In genomic region chr10:57706576-57707299, GRCh38 we compare ENCODE assay signal across 14 cellular contexts.
DNase-seq lines count a peak whose midpoint lies in the region; ATAC-seq and TF ChIP-seq lines count a peak whose summit lies in the region.
"Had no signal": no experiment of that assay in that cellular context is flagged by ENCODE, and none has a peak within 500 bp of the region (broad histone marks: within the 10 kb centered on the region; RNA-seq: fewer than 3 reads in every experiment).

No MANE protein-coding gene starts in this region.

- CTCF ChIA-PET in WTC11 (lab: Charles Lee) = no interaction called here

- no peak overlapping the region for H3K4me2 ChIP-seq in H9 (ENCODE audit: insufficient read depth, insufficient read length, low read length)

- H3K4me3 Mint-ChIP-seq in H9 (no peak overlapping the region), WTC11 (no peak overlapping the region)
- H3K4me3 Mint-ChIP-seq: CD4-positive, alpha-beta T cell had no signal

- no CpG with 5 or more reads among the region's 5 CpGs for WGBS in H9 (ENCODE audit: extremely low coverage, insufficient read length, low lambda C conversion rate)

- H3K9me3 Mint-ChIP-seq in H9 (peaks cover 0 to under 1% of the 10 kb centered on the region in 2 experiments; a peak in 1 of 5 replicates), WTC11 (no peaks in the 10 kb centered on the region)
- H3K9me3 Mint-ChIP-seq: CD4-positive, alpha-beta T cell had no signal

- no peaks in the 10 kb centered on the region for H3K27me3 Mint-ChIP-seq in H9 (ENCODE audit: low read depth)
- no peaks in the 10 kb centered on the region for H3K27me3 Mint-ChIP-seq in WTC11 (ENCODE audit: low read depth)
- H3K27me3 Mint-ChIP-seq: CD4-positive, alpha-beta T cell had no signal

- no peak overlapping the region for H4K8ac ChIP-seq in H9 (replicated peaks; ENCODE audit: insufficient read length, low read depth, low read length)

- TF ChIP-seq POLR2A in Peyer's patch (IDR thresholded peaks at IDR 0.05) = no peak

- no peak overlapping the region for H4K5ac ChIP-seq in H9 (ENCODE audit: insufficient read length, low read depth, low read length)

- H3K27ac ChIP-seq in H9 (ENCODE audit: insufficient read length, low read depth, low read length) (no peak overlapping the region), Peyer's patch (no peak overlapping the region)
- H3K27ac ChIP-seq: C4-2B had no signal

- H3K9me3 ChIP-seq in H9 (ENCODE audit: control insufficient read depth, low read depth, low read length) (no peaks in the 10 kb centered on the region), Peyer's patch (no peaks in the 10 kb centered on the region)

- H2BK20ac ChIP-seq in H9 (ENCODE audit: low read depth, low read length, poor library complexity, severe bottlenecking) = no peak overlapping the region

- no peaks in the 10 kb centered on the region for H3K36me3 ChIP-seq in Peyer's patch

- no peaks in the 10 kb centered on the region for H3K27me3 ChIP-seq in H9 (ENCODE audit: insufficient read depth, low read length)
- H3K27me3 ChIP-seq in Peyer's patch = no peaks in the 10 kb centered on the region

- no peak overlapping the region for H3T11ph ChIP-seq in H9 (ENCODE audit: low read length)

- H2AFZ ChIP-seq in H9 (ENCODE audit: low read length) = no peak overlapping the region

- no peak overlapping the region for H2BK15ac ChIP-seq in H9 (ENCODE audit: low read depth, low read length)

- DNase-seq in H9 (no peak), WTC11 (ENCODE audit: low spot score) (no peak), iPS-NIHi7 (ENCODE audit: extremely low spot score) (peak; percentile 7), omental fat pad (ENCODE audit: low spot score) (no peak), Peyer's patch (no peak)
- DNase-seq: AML-193; CD4-positive, alpha-beta T cell; DMS79 treated with DMSO at 0.1 percent for 48 hours; GOT3; HCEC 1CT; Kasumi-1; KG1 had no signal

- no peak overlapping the region for H2BK5ac ChIP-seq in H9 (ENCODE audit: insufficient read length, low read length)

- H3K4me1 Mint-ChIP-seq in H9 = peaks cover 23 to 26% of the 10 kb centered on the region in 2 experiments
- H3K4me1 Mint-ChIP-seq in WTC11 = peaks cover 26% of the 10 kb centered on the region

- no peaks in the 10 kb centered on the region for H3K79me1 ChIP-seq in H9 (ENCODE audit: insufficient read depth, low read depth, low read length, poor library complexity, severe bottlenecking)

- ATAC-seq in WTC11 (peak; percentile 95), GM21786 (IDR thresholded peaks at IDR 0.05; ENCODE audit: unreplicated experiment) (no peak), omental fat pad (ENCODE audit: low FRiP score) (no peak)

- POLR2A ChIA-PET in WTC11 (lab: Charles Lee) = no interaction called here

- no peaks in the 10 kb centered on the region for H3K79me2 ChIP-seq in H9 (ENCODE audit: insufficient read depth, low read length)

- H4K91ac ChIP-seq in H9 (ENCODE audit: insufficient read length, low read depth, low read length) = no peak overlapping the region

- no peaks in the 10 kb centered on the region for H4K20me1 ChIP-seq in H9 (ENCODE audit: control insufficient read depth, insufficient read depth, insufficient read length)

- no peak overlapping the region for H2BK12ac ChIP-seq in H9 (ENCODE audit: insufficient read length, low read depth, low read length)

- no peak overlapping the region for H3K56ac ChIP-seq in H9 (ENCODE audit: insufficient read length, low read depth, low read length)

- no peak overlapping the region for H2BK120ac ChIP-seq in H9 (ENCODE audit: low read depth, low read length, poor library complexity, severe bottlenecking)

- no peak for TF ChIP-seq CTCF in H9 (conservative IDR thresholded peaks at IDR 0.05)
- no peak for TF ChIP-seq CTCF in WTC11 (IDR thresholded peaks at IDR 0.05)
- no peak for TF ChIP-seq CTCF in omental fat pad (IDR thresholded peaks at IDR 0.05)
- TF ChIP-seq CTCF in Peyer's patch (IDR thresholded peaks at IDR 0.05) = no peak

- no peak overlapping the region for H3K18ac ChIP-seq in H9 (ENCODE audit: insufficient read length, low read depth, low read length)

- H3K4me3 ChIP-seq in Peyer's patch = no peak overlapping the region

- H3K36me3 Mint-ChIP-seq in H9 (ENCODE audit: insufficient read depth in 1 of 3, low read depth in 3 of 3) (peaks cover 0 to 4% (median 0%) of the 10 kb centered on the region in 3 experiments; a peak in 2 of 7 replicates), WTC11 (no peaks in the 10 kb centered on the region)

- H2AK5ac ChIP-seq in H9 (ENCODE audit: insufficient read length, low read length) = no peak overlapping the region

- no peak overlapping the region for H3K9ac ChIP-seq in H9 (ENCODE audit: extremely low read depth, insufficient read length, low read length)

- no peak overlapping the region for H3K23ac ChIP-seq in H9 (ENCODE audit: insufficient read length, low read depth, low read length)

- H3K27ac Mint-ChIP-seq in H9 (peak overlapping the region in 2 of 3 experiments; percentile 15 to 53; a peak in 2 of 7 replicates), WTC11 (no peak overlapping the region)
- H3K27ac Mint-ChIP-seq: CD4-positive, alpha-beta T cell had no signal

- no peak overlapping the region for H3K4ac ChIP-seq in H9 (ENCODE audit: low read depth, low read length)

- H3K23me2 ChIP-seq in H9 (ENCODE audit: insufficient read length, low read depth, low read length, poor library complexity, severe bottlenecking) = no peaks in the 10 kb centered on the region

- H3K4me1 ChIP-seq in H9 (ENCODE audit: insufficient read depth, low read length) (peaks cover 2% of the 10 kb centered on the region), Peyer's patch (no peaks in the 10 kb centered on the region)

- H3K14ac ChIP-seq in H9 (ENCODE audit: insufficient read depth, low read length) = no peak overlapping the region

TF ChIP-seq in WTC11, 78 proteins besides CTCF, POLR2A, EP300 and RAD21:
- TF ChIP-seq IRF1 (CRISPR knock-in tag; IDR thresholded peaks at IDR 0.05) (no peak), ZNF425 (CRISPR knock-in tag; conservative IDR thresholded peaks at IDR 0.05) (no peak), ZNF121 (CRISPR knock-in tag; IDR thresholded peaks at IDR 0.05) (no peak), TEAD1 (CRISPR knock-in tag; IDR thresholded peaks at IDR 0.05) (no peak), NFYB (CRISPR knock-in tag; conservative IDR thresholded peaks at IDR 0.05; ENCODE audit: low read depth) (no peak)
